In the genomic region with DNA sequence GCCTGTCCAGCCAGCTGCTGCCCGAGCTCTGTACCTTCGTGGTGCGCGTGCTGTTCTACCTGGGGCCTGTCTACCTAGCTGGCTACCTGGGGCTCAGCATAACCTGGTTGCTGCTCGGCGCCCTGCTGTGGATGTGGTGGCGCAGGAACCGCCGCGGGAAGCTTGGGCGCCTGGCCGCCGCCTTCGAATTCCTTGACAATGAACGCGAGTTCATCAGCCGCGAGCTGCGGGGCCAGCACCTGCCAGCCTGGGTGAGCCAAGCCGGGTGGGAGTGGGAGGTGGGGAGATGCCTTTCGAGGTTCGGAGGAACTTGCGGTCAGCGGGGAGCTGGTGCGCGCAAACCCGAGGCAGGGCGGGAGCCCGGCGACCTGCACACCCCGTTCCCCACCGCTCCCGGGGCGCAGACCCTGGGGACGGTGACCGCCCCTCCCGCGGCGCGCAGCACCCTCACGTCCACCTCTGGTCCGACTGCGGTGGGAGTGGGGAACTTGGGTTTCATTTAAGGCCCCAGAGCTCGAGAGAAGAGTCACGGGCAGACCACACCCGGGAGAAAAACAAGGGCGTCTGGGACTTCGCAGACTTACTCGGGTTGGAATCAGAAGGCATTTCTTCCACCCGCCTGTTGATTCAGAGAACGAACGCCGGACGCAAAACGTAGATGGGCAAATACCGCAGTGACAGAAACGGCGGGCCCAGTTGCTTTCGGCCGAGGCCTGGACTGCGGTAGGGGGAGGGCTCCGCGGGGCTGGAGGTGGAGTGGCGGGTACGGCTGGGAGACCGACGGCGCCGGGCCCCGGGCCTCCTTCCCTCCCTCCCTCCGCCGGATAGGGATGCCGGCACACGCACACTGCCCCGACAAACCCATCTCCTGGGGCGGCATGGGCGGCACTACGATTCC, we compare ENCODE assay signal across 8 cellular contexts. TPM values are rescaled to one million over a fixed set of nuclear protein-coding genes. Genes with fewer than 3 reads are reported as not detected.
A peak's percentile ranks its signal among the peaks of the same experiment; 100 is the strongest.
DNase-seq lines count a peak whose midpoint lies in the region; ATAC-seq and TF ChIP-seq lines count a peak whose summit lies in the region.

No MANE protein-coding gene starts in this region.

- H3K4me1 ChIP-seq in A673 (ENCODE audit: insufficient read depth, low read length, poor library complexity, severe bottlenecking) (no peaks in the 10 kb centered on the region), subcutaneous abdominal adipose tissue (ENCODE audit: control insufficient read depth in 5 of 5, insufficient read depth in 5 of 5, low read length in 5 of 5) (peaks cover 0 to 22% (median 21%) of the 10 kb centered on the region in 5 donors)

- POLR2A ChIA-PET in A673 (lab: Charles Lee; ENCODE audit: low non-redundant PET) = no interaction called here

- no peak for DNase-seq in A673 (ENCODE audit: low spot score)
- DNase-seq in HFF-Myc (ENCODE audit: extremely low read depth, low read depth) = no peak
- no peak for DNase-seq in left lobe of liver (ENCODE audit: low spot score)
- DNase-seq in NCI-H2107 (lab: John Stamatoyannopoulos, UW) = no peak
- no peak for DNase-seq in UCSD-AML1 (lab: John Stamatoyannopoulos, UW; ENCODE audit: unreplicated experiment)

- H3K27me3 ChIP-seq in A673 (replicated peaks; ENCODE audit: insufficient read depth, low read depth, low read length, poor library complexity) = peaks cover 47% of the 10 kb centered on the region
- peaks cover 16 to 57% (median 31%) of the 10 kb centered on the region in 5 donors for H3K27me3 ChIP-seq in subcutaneous abdominal adipose tissue (ENCODE audit: control insufficient read depth in 5 of 5, insufficient read depth in 4 of 5, low read length in 5 of 5)

- H3K36me3 ChIP-seq in A673 (ENCODE audit: insufficient read depth, low read length, poor library complexity, severe bottlenecking) = no peaks in the 10 kb centered on the region
- no peaks in the 10 kb centered on the region for H3K36me3 ChIP-seq in subcutaneous abdominal adipose tissue (ENCODE audit: control insufficient read depth in 5 of 5, insufficient read depth in 5 of 5, low read length in 5 of 5)

- BruUV-seq in A673 (replicated peaks; lab: Mats Ljungman, UMichigan) = no TSS peak

- no peak for TF ChIP-seq CTCF in A673 (conservative IDR thresholded peaks at IDR 0.05; ENCODE audit: low read depth, low read length)
- no peak for TF ChIP-seq CTCF in HFF-Myc (IDR thresholded peaks at IDR 0.05; ENCODE audit: low read depth, low read length, missing control alignments)
- no peak for TF ChIP-seq CTCF in brain (conservative IDR thresholded peaks at IDR 0.05)

- intact Hi-C loops in A673 (cut with micrococcal nuclease; ENCODE audit: unreplicated experiment) = no loop called here

- H3K27ac ChIP-seq in A673 (ENCODE audit: low read depth, low read length, poor library complexity, severe bottlenecking) = no peak overlapping the region
- no peak overlapping the region for H3K27ac ChIP-seq in subcutaneous abdominal adipose tissue (ENCODE audit: low read depth, low read length)

- no peaks in the 10 kb centered on the region for H3K9me3 ChIP-seq in A673 (ENCODE audit: low read depth, low read length, poor library complexity, severe bottlenecking)
- no peaks in the 10 kb centered on the region for H3K9me3 ChIP-seq in subcutaneous abdominal adipose tissue (ENCODE audit: control insufficient read depth in 5 of 5, low read length in 5 of 5)

- no peaks in the 10 kb centered on the region for H3K36me3 Mint-ChIP-seq in brain

- peak overlapping the region; percentile 77 to 83 (median 79) for H3K4me3 Mint-ChIP-seq in brain

- H3K9me3 Mint-ChIP-seq in brain = peaks cover 0 to 7% (median 0%) of the 10 kb centered on the region in 5 experiments

- H3K9ac ChIP-seq in subcutaneous abdominal adipose tissue (ENCODE audit: low read length in 5 of 5) = no peak overlapping the region

- no peak overlapping the region for H3K27ac Mint-ChIP-seq in brain

- H3K27me3 Mint-ChIP-seq in brain = peaks cover 84% of the 10 kb centered on the region

- H3K4me3 ChIP-seq in A673 (ENCODE audit: low read depth, low read length, poor library complexity, severe bottlenecking) (peak overlapping the region; percentile 44), HFF-Myc (replicated peaks; ENCODE audit: low read depth, low read length) (peak overlapping the region; percentile 48), subcutaneous abdominal adipose tissue (ENCODE audit: low read depth in 1 of 5, low read length in 5 of 5) (peak overlapping the region in 4 of 5 donors; percentile 55 to 72 (median 66))

- CTCF ChIA-PET in A673 (lab: Charles Lee) = interaction anchor here (1.0 kb wide), 1 partner anchor 17 kb away, joined by 3 read pairs; no protein-coding TSS in a partner anchor

- peaks cover 16% of the 10 kb centered on the region for H3K4me1 Mint-ChIP-seq in brain

- ATAC-seq in left lobe of liver (peak; percentile 39), GM18907 (IDR thresholded peaks at IDR 0.05; ENCODE audit: unreplicated experiment) (no peak)

RNA-seq across cellular contexts. Expression of gene ESYT3, which starts 0.7 kb away (rescaled TPM):
- total RNA-seq in A673 (2021) (0.15 and 0.31 TPM in 2 replicates), left lobe of liver (0.20 TPM)
- polyA plus RNA-seq in brain (ENCODE audit: insufficient read depth, low read depth, low replicate concordance) = 0.53 TPM
